ENCODE assay signal across 8 cellular contexts in the genomic region with DNA sequence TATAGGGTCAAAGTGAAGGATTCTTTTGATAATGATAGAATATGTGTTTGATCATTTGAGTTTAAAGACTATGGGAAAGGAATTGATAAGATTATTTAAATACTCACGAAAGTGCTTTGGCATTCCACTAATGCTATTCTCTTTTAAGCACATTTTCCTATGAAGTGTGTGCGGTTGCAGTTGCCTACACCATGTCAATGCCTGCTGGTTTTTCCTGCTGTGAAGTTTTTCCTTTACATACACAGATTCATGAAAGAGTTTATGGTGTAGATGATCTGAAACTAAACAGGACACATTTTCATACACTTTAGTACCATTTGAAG.
DNase-seq lines count a peak whose midpoint lies in the region; ATAC-seq and TF ChIP-seq lines count a peak whose summit lies in the region.

No MANE protein-coding gene starts in this region.

- TF ChIP-seq CTCF in adrenal gland (IDR thresholded peaks at IDR 0.05) (peak in 1 of 6 experiments; percentile 19), type B pancreatic cell (conservative IDR thresholded peaks at IDR 0.05) (no peak)

- ATAC-seq in memory B cell (ENCODE audit: low read depth) (no peak), GM19463 (IDR thresholded peaks at IDR 0.05; ENCODE audit: unreplicated experiment) (no peak)

- peaks cover 41 to 68% of the 10 kb centered on the region in 2 donors for H3K4me1 ChIP-seq in adrenal gland (replicated peaks in 1 of 2)

- peak overlapping the region; percentile 67 for H3K4me3 Mint-ChIP-seq in activated naive CD4-positive, alpha-beta T cell treated with anti-CD3 and anti-CD28 coated beads, Interleukin-2, amount 10 ng/mL, durations not matched to agents 7 days and 5 days
- H3K4me3 Mint-ChIP-seq in memory B cell (peak overlapping the region; percentile 79), type B pancreatic cell (peak overlapping the region; percentile 78)

- no peaks in the 10 kb centered on the region for H3K9me3 Mint-ChIP-seq in activated naive CD4-positive, alpha-beta T cell treated with anti-CD3 and anti-CD28 coated beads, Interleukin-2, amount 10 ng/mL, durations not matched to agents 7 days and 5 days
- H3K9me3 Mint-ChIP-seq in memory B cell (no peaks in the 10 kb centered on the region), type B pancreatic cell (no peaks in the 10 kb centered on the region)

- no peaks in the 10 kb centered on the region for H3K27me3 ChIP-seq in adrenal gland

- H3K4me3 ChIP-seq in adrenal gland, result no peak overlapping the region

- 49 to 69% (median 58%) methylated on average over 2 of the region's 2 CpGs for WGBS in adrenal gland, 4 donors

- H3K4me1 Mint-ChIP-seq in activated naive CD4-positive, alpha-beta T cell treated with anti-CD3 and anti-CD28 coated beads, Interleukin-2, amount 10 ng/mL, durations not matched to agents 7 days and 5 days, result peaks cover 71% of the 10 kb centered on the region
- H3K4me1 Mint-ChIP-seq in memory B cell (peaks cover 21% of the 10 kb centered on the region), type B pancreatic cell (ENCODE audit: unreplicated experiment) (peaks cover 30% of the 10 kb centered on the region)

- CTCF ChIA-PET in activated naive CD4-positive, alpha-beta T cell treated with anti-CD3 and anti-CD28 coated beads, Interleukin-2, amount 10 ng/mL, durations not matched to agents 7 days and 5 days (lab: Charles Lee), result interaction anchor here (0.9 to 4.4 kb wide), 9 partner anchors 22 to 73 kb away, joined by 3 to 37 read pairs (median 9); no protein-coding TSS in a partner anchor

- TF ChIP-seq POLR2A in adrenal gland (IDR thresholded peaks at IDR 0.05), result no peak

- H3K36me3 Mint-ChIP-seq in activated naive CD4-positive, alpha-beta T cell treated with anti-CD3 and anti-CD28 coated beads, Interleukin-2, amount 10 ng/mL, durations not matched to agents 7 days and 5 days, result peaks cover 24% of the 10 kb centered on the region
- H3K36me3 Mint-ChIP-seq in memory B cell (peaks cover 3% of the 10 kb centered on the region), type B pancreatic cell (peaks cover 5% of the 10 kb centered on the region)

- H3K36me3 ChIP-seq in adrenal gland (replicated peaks in 1 of 2), result no peaks in the 10 kb centered on the region

- no peaks in the 10 kb centered on the region for H3K27me3 Mint-ChIP-seq in activated naive CD4-positive, alpha-beta T cell treated with anti-CD3 and anti-CD28 coated beads, Interleukin-2, amount 10 ng/mL, durations not matched to agents 7 days and 5 days
- H3K27me3 Mint-ChIP-seq in memory B cell, result no peaks in the 10 kb centered on the region
- no peaks in the 10 kb centered on the region for H3K27me3 Mint-ChIP-seq in type B pancreatic cell

- intact Hi-C loops in adrenal gland (cut with DNase I), result no loop called here

- DNase-seq in activated naive CD4-positive, alpha-beta T cell treated with anti-CD3 and anti-CD28 coated beads, Interleukin-2, amount 10 ng/mL, durations not matched to agents 7 days and 5 days, result no peak
- no peak for DNase-seq in activated naive CD4-positive, alpha-beta T cell (lab: John Stamatoyannopoulos, UW)
- DNase-seq in adrenal gland, result no peak
- DNase-seq in memory B cell (ENCODE audit: low spot score in 2 of 2), result no peak
- DNase-seq in type B pancreatic cell (ENCODE audit: extremely low spot score, unreplicated experiment), result no peak
- no peak for DNase-seq in NCI-H345 treated with DMSO at 0.1 percent for 48 hours (lab: John Stamatoyannopoulos, UW; ENCODE audit: unreplicated experiment)
- DNase-seq in germinal center (ENCODE audit: low spot score), result no peak

- H3K27ac Mint-ChIP-seq in activated naive CD4-positive, alpha-beta T cell treated with anti-CD3 and anti-CD28 coated beads, Interleukin-2, amount 10 ng/mL, durations not matched to agents 7 days and 5 days, result peak overlapping the region; percentile 100
- peak overlapping the region; percentile 97 for H3K27ac Mint-ChIP-seq in memory B cell
- peak overlapping the region; percentile 99 for H3K27ac Mint-ChIP-seq in type B pancreatic cell

- H3K9me3 ChIP-seq in adrenal gland (replicated peaks in 1 of 3), result no peaks in the 10 kb centered on the region

- H3K27ac ChIP-seq in adrenal gland, result peak overlapping the region; percentile 77 to 96 (median 91)
